In the genomic region with DNA sequence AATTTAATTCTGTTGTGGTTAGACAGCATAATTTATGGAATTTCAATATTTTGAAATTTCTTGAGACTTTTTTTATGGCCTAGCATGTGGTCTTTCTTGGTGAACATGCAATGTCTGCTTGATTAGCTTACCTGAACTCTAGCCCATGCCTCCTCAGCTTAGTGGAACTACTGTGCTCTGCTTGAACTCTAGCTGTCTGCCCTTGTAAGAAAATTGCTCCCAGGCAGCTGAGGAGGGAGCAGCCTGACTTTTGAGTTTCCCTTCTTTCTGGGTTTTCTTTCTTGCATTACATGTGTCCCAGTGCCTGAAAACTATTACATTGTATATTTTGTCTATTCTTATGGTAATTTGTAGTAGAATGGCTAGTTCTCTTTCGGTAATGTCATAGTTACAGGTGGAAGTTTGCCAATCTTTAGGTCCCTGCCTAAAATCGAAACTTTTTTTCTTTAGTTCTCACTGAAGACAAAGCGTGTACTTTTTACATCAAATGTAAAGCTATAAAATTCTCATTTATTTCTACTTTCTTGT, we compare ENCODE assay signal across 22 cellular contexts.
DNase-seq lines count a peak whose midpoint lies in the region; ATAC-seq, FAIRE-seq and TF ChIP-seq lines count a peak whose summit lies in the region.
"Had no signal": no experiment of that assay in that cellular context is flagged by ENCODE, and none has a peak within 500 bp of the region (broad histone marks: within the 10 kb centered on the region; RNA-seq: fewer than 3 reads in every experiment).

No MANE protein-coding gene starts in this region.

- FAIRE-seq in small intestine (lab: Jason Lieb, UNC) = no peak
- FAIRE-seq: D721Med had no signal

- H3K27ac ChIP-seq in colonic mucosa (peak overlapping the region; percentile 2), small intestine (ENCODE audit: low read depth in 1 of 2, low read length in 1 of 2) (no peak overlapping the region)
- H3K27ac ChIP-seq: RWPE1 had no signal

- DNase-seq in HAP-1 (ENCODE audit: low spot score in 2 of 2) (peak; percentile 63 to 96), OCI-M1 (lab: John Stamatoyannopoulos, UW) (peak; percentile 50), colonic mucosa (no peak), small intestine (peak; percentile 49), DMS53 (lab: John Stamatoyannopoulos, UW) (no peak)
- DNase-seq: ACHN; C1 segment of cervical spinal cord; CD8-positive, alpha-beta memory T cell; DMS79 treated with DMSO at 0.1 percent for 48 hours; KG1; NCI-H1105 treated with DMSO at 0.1 percent for 48 hours; NCI-H1694; NCI-H2081 treated with DMSO at 0.1 percent for 48 hours; NCI-H510A; NCI-H774; SIG-M5; T-cell had no signal

- H3K9me3 ChIP-seq in HAP-1 (no peaks in the 10 kb centered on the region), colonic mucosa (no peaks in the 10 kb centered on the region), small intestine (ENCODE audit: control insufficient read depth, low read depth) (no peaks in the 10 kb centered on the region)

- H3K4me1 ChIP-seq in HAP-1 = peaks cover 10% of the 10 kb centered on the region
- H3K4me1 ChIP-seq in colonic mucosa = peaks cover 4% of the 10 kb centered on the region
- H3K4me1 ChIP-seq in small intestine (ENCODE audit: control insufficient read depth in 2 of 2, insufficient read depth in 1 of 2, low read depth in 1 of 2, low read length in 1 of 2) = peaks cover 0 to 4% of the 10 kb centered on the region in 2 donors

- WGBS in small intestine, 3 donors = 25 to 62% (median 50%) methylated on average over 3 of the region's 3 CpGs

- intact Hi-C loops in colonic mucosa (cut with DNase I) = no loop called here

- TF ChIP-seq CTCF in colonic mucosa (IDR thresholded peaks at IDR 0.05) = no peak

- in situ Hi-C loops in HAP-1 (cut with MboI; ENCODE audit: low sequenced_read_pairs) = no loop called here

- no peak overlapping the region for H3K9ac ChIP-seq in colonic mucosa (ENCODE audit: low read depth in 2 of 2, low read length in 2 of 2)

- ATAC-seq in HG03442 (IDR thresholded peaks at IDR 0.05; ENCODE audit: unreplicated experiment) (no peak), HG02623 (IDR thresholded peaks at IDR 0.05; ENCODE audit: unreplicated experiment) (no peak)
- ATAC-seq: SK-N-SH treated with all-trans-retinoic acid at 6 μM for 48 hours, T-cell had no signal

- H3K36me3 ChIP-seq in HAP-1 (replicated peaks) = no peaks in the 10 kb centered on the region
- H3K36me3 ChIP-seq in colonic mucosa = no peaks in the 10 kb centered on the region
- H3K36me3 ChIP-seq in small intestine (ENCODE audit: control insufficient read depth in 2 of 2, insufficient read depth in 2 of 2, low read length in 2 of 2) = no peaks in the 10 kb centered on the region

- H3K27me3 ChIP-seq in HAP-1 (ENCODE audit: low read depth) = no peaks in the 10 kb centered on the region
- H3K27me3 ChIP-seq in colonic mucosa = no peaks in the 10 kb centered on the region
- H3K27me3 ChIP-seq in small intestine (ENCODE audit: control insufficient read depth in 2 of 2, insufficient read depth in 2 of 2, low read length in 2 of 2) = no peaks in the 10 kb centered on the region

- H3K4me3 ChIP-seq in HAP-1 = no peak overlapping the region
- no peak overlapping the region for H3K4me3 ChIP-seq in colonic mucosa
- no peak overlapping the region for H3K4me3 ChIP-seq in small intestine (ENCODE audit: low read depth in 1 of 2, low read length in 2 of 2)

Comparison
In these comparisons a context has a peak if more than half of its experiments do, and no peak if none do; other contexts are left out.
1. DNase-seq: peak in HAP-1 (2 of 2), OCI-M1 (single experiment) and small intestine (single experiment); none in colonic mucosa (single experiment) and DMS53 (single experiment).